Comparison of ENCODE assay signal across 9 cellular contexts in genomic region chr22:46829140-46829891, GRCh38.
A peak's percentile ranks its signal among the peaks of the same experiment; 100 is the strongest.
DNase-seq lines count a peak whose midpoint lies in the region; ATAC-seq and TF ChIP-seq lines count a peak whose summit lies in the region.
"Had no signal": no experiment of that assay in that cellular context is flagged by ENCODE, and none has a peak within 500 bp of the region (broad histone marks: within the 10 kb centered on the region; RNA-seq: fewer than 3 reads in every experiment).

No MANE protein-coding gene starts in this region.

- no peaks in the 10 kb centered on the region for H3K27me3 ChIP-seq in AG04450 (ENCODE audit: control insufficient read depth, insufficient read depth, low read length)

- TF ChIP-seq CTCF in AG04450 (IDR thresholded peaks at IDR 0.05; ENCODE audit: low read depth, low read length) (no peak), choroid plexus epithelial cell (conservative IDR thresholded peaks at IDR 0.05; ENCODE audit: low read depth, low read length) (no peak)

- in situ Hi-C loops in KBM-7 (cut with MboI; ENCODE audit: low pct_unique_long_range_greater_than_20kb, low sequenced_read_pairs), result no loop called here

- H3K4me3 ChIP-seq in AG04450 (ENCODE audit: low read depth, low read length) (no peak overlapping the region), choroid plexus epithelial cell (ENCODE audit: low read depth, low read length) (no peak overlapping the region)
- H3K4me3 ChIP-seq: K562 had no signal

- CTCF ChIA-PET in AG04450 (lab: Charles Lee), result interaction anchor here (0.5 to 3.9 kb wide), 3 partner anchors 16 to 338 kb away, joined by 3 to 15 read pairs (median 6); no protein-coding TSS in a partner anchor

- H3K9me3 Mint-ChIP-seq in activated naive CD4-positive, alpha-beta T cell treated with anti-CD3 and anti-CD28 coated beads, Interleukin-2, amount 50 U/mL, for 72 hours, result peaks cover 0 to 5% of the 10 kb centered on the region in 2 donors

- POLR2A ChIA-PET in AG04450 (lab: Yijun Ruan, JAX), result interaction anchor here (0.5 to 1.5 kb wide), 4 partner anchors 13 to 67 kb away, joined by 3 to 5 read pairs (median 4); partner anchors contain the start of gene TBC1D22A

- no peak for ATAC-seq in activated naive CD4-positive, alpha-beta T cell treated with anti-CD3 and anti-CD28 coated beads, Interleukin-2, amount 50 U/mL, for 72 hours
- ATAC-seq: K562 had no signal

- H3K27ac Mint-ChIP-seq in activated naive CD4-positive, alpha-beta T cell treated with anti-CD3 and anti-CD28 coated beads, Interleukin-2, amount 50 U/mL, for 72 hours, result no peak overlapping the region

- H3K9me3 ChIP-seq in AG04450 (ENCODE audit: control insufficient read depth, insufficient read depth, low read length), result no peaks in the 10 kb centered on the region; the same call in 1 of the 2 replicates

- H3K36me3 Mint-ChIP-seq in activated naive CD4-positive, alpha-beta T cell treated with anti-CD3 and anti-CD28 coated beads, Interleukin-2, amount 50 U/mL, for 72 hours, result peaks cover 22 to 40% of the 10 kb centered on the region in 2 donors

- peak; percentile 76 for DNase-seq in AG04450 (ENCODE audit: low read depth, low spot score)
- peak; percentile 70 for DNase-seq in HPDE6-E6E7 (ENCODE audit: extremely low spot score)
- peak; percentile 90 for DNase-seq in choroid plexus epithelial cell (ENCODE audit: low read depth)
- DNase-seq in mucosa of gallbladder (ENCODE audit: low spot score), result peak; percentile 30
- no peak for DNase-seq in NCI-H2227 treated with DMSO at 0.1 percent for 48 hours (lab: John Stamatoyannopoulos, UW)
- DNase-seq in KBM-7, result no peak
- no peak for DNase-seq in activated naive CD4-positive, alpha-beta T cell treated with anti-CD3 and anti-CD28 coated beads, Interleukin-2, amount 50 U/mL, for 72 hours (ENCODE audit: low spot score in 2 of 2)
- DNase-seq in germinal center (ENCODE audit: low spot score), result no peak

- H3K27ac ChIP-seq in AG04450 (ENCODE audit: low read depth, low read length), result peak overlapping the region; percentile 89

Comparison
In these comparisons a context has a peak if more than half of its experiments do, and no peak if none do; other contexts are left out.
1. DNase-seq: peak in AG04450 (single experiment), HPDE6-E6E7 (single experiment), choroid plexus epithelial cell (single experiment) and mucosa of gallbladder (single experiment); none in NCI-H2227 treated with DMSO at 0.1 percent for 48 hours (single experiment), KBM-7 (single experiment), activated naive CD4-positive, alpha-beta T cell treated with anti-CD3 and anti-CD28 coated beads, Interleukin-2, amount 50 U/mL, for 72 hours (0 of 2) and germinal center (single experiment).